21 cellular contexts compared by ENCODE assay signal in genomic region chr14:50616275-50616674, GRCh38.
"Had no signal": no experiment of that assay in that cellular context is flagged by ENCODE, and none has a peak within 500 bp of the region (broad histone marks: within the 10 kb centered on the region; RNA-seq: fewer than 3 reads in every experiment).

No MANE protein-coding gene starts in this region.

- H3K27ac ChIP-seq: SJSA1, SK-N-MC had no signal

- H3K4me1 ChIP-seq: SJSA1 had no signal

- H3K9me3 ChIP-seq: SJSA1 had no signal

- DNase-seq: KBM-7, MV-4-11, NCI-H1048, NCI-H1105, NCI-H1417, NCI-H146, NCI-H1694 treated with DMSO at 0.1 percent for 48 hours, NCI-H1930, NCI-H2081, NCI-H2107, NCI-H2227 treated with DMSO at 0.1 percent for 48 hours, NCI-H510A, NCI-H524 treated with DMSO at 0.1 percent for 48 hours, NCI-H69, NCI-H774, Right ventricle myocardium superior, RPMI8226, SIG-M5 had no signal

- H3K4me3 ChIP-seq: SJSA1, SK-N-MC had no signal

- FAIRE-seq: RCC 7860 had no signal

- H3K27me3 ChIP-seq: SJSA1 had no signal
